Comparison of ENCODE assay signal across 1 cellular context in the genomic region with DNA sequence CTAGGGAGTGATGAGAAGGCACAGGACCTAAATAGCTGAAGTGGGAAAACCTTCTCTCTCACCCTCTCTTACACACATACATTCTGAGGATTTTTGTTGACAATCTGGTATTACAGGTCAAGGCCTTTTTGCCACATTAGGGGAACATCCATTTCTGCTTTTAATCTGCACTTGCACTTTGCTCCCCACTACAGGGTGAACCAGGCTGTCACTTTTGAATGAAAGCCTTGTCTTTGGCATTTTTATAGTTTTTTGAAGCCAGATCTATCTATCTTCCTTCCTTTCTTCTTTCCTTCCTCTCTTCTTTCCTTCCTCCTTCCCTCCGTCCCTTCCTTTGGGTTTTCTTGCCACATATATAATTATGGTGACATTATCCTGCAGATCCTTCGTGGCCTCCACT.
TF ChIP-seq lines count a peak whose summit lies in the region.

No MANE protein-coding gene starts in this region.

TF ChIP-seq in HepG2, 621 proteins besides CTCF, POLR2A, EP300 and RAD21 (continued from another document):
- TF ChIP-seq, protein P1, sequence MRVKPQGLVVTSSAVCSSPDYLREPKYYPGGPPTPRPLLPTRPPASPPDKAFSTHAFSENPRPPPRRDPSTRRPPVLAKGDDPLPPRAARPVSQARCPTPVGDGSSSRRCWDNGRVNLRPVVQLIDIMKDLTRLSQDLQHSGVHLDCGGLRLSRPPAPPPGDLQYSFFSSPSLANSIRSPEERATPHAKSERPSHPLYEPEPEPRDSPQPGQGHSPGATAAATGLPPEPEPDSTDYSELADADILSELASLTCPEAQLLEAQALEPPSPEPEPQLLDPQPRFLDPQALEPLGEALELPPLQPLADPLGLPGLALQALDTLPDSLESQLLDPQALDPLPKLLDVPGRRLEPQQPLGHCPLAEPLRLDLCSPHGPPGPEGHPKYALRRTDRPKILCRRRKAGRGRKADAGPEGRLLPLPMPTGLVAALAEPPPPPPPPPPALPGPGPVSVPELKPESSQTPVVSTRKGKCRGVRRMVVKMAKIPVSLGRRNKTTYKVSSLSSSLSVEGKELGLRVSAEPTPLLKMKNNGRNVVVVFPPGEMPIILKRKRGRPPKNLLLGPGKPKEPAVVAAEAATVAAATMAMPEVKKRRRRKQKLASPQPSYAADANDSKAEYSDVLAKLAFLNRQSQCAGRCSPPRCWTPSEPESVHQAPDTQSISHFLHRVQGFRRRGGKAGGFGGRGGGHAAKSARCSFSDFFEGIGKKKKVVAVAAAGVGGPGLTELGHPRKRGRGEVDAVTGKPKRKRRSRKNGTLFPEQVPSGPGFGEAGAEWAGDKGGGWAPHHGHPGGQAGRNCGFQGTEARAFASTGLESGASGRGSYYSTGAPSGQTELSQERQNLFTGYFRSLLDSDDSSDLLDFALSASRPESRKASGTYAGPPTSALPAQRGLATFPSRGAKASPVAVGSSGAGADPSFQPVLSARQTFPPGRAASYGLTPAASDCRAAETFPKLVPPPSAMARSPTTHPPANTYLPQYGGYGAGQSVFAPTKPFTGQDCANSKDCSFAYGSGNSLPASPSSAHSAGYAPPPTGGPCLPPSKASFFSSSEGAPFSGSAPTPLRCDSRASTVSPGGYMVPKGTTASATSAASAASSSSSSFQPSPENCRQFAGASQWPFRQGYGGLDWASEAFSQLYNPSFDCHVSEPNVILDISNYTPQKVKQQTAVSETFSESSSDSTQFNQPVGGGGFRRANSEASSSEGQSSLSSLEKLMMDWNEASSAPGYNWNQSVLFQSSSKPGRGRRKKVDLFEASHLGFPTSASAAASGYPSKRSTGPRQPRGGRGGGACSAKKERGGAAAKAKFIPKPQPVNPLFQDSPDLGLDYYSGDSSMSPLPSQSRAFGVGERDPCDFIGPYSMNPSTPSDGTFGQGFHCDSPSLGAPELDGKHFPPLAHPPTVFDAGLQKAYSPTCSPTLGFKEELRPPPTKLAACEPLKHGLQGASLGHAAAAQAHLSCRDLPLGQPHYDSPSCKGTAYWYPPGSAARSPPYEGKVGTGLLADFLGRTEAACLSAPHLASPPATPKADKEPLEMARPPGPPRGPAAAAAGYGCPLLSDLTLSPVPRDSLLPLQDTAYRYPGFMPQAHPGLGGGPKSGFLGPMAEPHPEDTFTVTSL (CRISPR knock-in tag; IDR thresholded peaks at IDR 0.05; ENCODE audit: borderline replicate concordance): peak; percentile 40; the same call in 1 of the 2 replicates
- TF ChIP-seq ZBTB44 (CRISPR knock-in tag; IDR thresholded peaks at IDR 0.05): no peak
- TF ChIP-seq EZH2 (conservative IDR thresholded peaks at IDR 0.05; ENCODE audit: low read depth, low read length): no peak
- no peak for TF ChIP-seq ARNT (IDR thresholded peaks at IDR 0.05)
- TF ChIP-seq FOXA3 (CRISPR knock-in tag; IDR thresholded peaks at IDR 0.05): peak; percentile 72
- peak; percentile 79 to 90 for TF ChIP-seq NR2F1 (CRISPR knock-in tag; IDR thresholded peaks at IDR 0.05)
- TF ChIP-seq NCOA2 (CRISPR knock-in tag; IDR thresholded peaks at IDR 0.05): peak; percentile 54
- TF ChIP-seq ELF3 (CRISPR knock-in tag; IDR thresholded peaks at IDR 0.05): peak; percentile 21; the same call in 1 of the 2 replicates
- TF ChIP-seq HOMEZ (CRISPR knock-in tag; IDR thresholded peaks at IDR 0.05; ENCODE audit: low read depth): 0 out of 2 replicates have a peak, but pooled peaks have one; percentile 43
- TF ChIP-seq MIXL1 (CRISPR knock-in tag; IDR thresholded peaks at IDR 0.05): 0 out of 2 replicates have a peak, but pooled peaks have one; percentile 14
- no peak for TF ChIP-seq ZBTB46 (CRISPR knock-in tag; IDR thresholded peaks at IDR 0.05; ENCODE audit: borderline replicate concordance)
